In genomic region chr1:206470692-206471414, GRCh38 we compare ENCODE assay signal across 8 cellular contexts. TPM values are rescaled to one million over a fixed set of nuclear protein-coding genes. Genes with fewer than 3 reads are reported as not detected.
DNase-seq lines count a peak whose midpoint lies in the region; ATAC-seq and TF ChIP-seq lines count a peak whose summit lies in the region.

No MANE protein-coding gene starts in this region.

- intact Hi-C loops in body of pancreas (cut with DNase I) = no loop called here
- intact Hi-C loops in left colon (cut with DNase I, micrococcal nuclease) = no loop called here

- no peaks in the 10 kb centered on the region for H3K9me3 Mint-ChIP-seq in stimulated activated effector memory CD8-positive, alpha-beta T cell treated with anti-CD3 and anti-CD28 coated beads, Interleukin-12 subunit alpha, Interleukin-12 subunit beta, amount 100 ng/mL, for 72 hours

- no peak for TF ChIP-seq CTCF in body of pancreas (IDR thresholded peaks at IDR 0.05)

- in situ Hi-C loops in SK-MEL-5 (cut with HindIII; ENCODE audit: low pct_unique_long_range_greater_than_20kb, low sequenced_read_pairs) = no loop called here

- H3K27me3 ChIP-seq in body of pancreas = peaks cover 0 to 4% of the 10 kb centered on the region in 2 donors

- peaks cover 23% of the 10 kb centered on the region for H3K4me1 ChIP-seq in body of pancreas

- H3K4me3 ChIP-seq in body of pancreas = peak overlapping the region; percentile 24 to 33

- H3K27ac ChIP-seq in body of pancreas = peak overlapping the region in 3 of 4 donors; percentile 22 to 61 (median 57)

- peaks cover 0 to 4% of the 10 kb centered on the region in 2 donors for H3K36me3 ChIP-seq in body of pancreas (replicated peaks in 1 of 2; ENCODE audit: insufficient read depth in 1 of 2, low read depth in 2 of 2)

- peaks cover 29% of the 10 kb centered on the region for H3K36me3 Mint-ChIP-seq in stimulated activated effector memory CD8-positive, alpha-beta T cell treated with anti-CD3 and anti-CD28 coated beads, Interleukin-12 subunit alpha, Interleukin-12 subunit beta, amount 100 ng/mL, for 72 hours

- 1% methylated on average over 12 to 16 of the region's 18 CpGs for WGBS in body of pancreas, 2 donors

- H3K4me3 Mint-ChIP-seq in stimulated activated effector memory CD8-positive, alpha-beta T cell treated with anti-CD3 and anti-CD28 coated beads, Interleukin-12 subunit alpha, Interleukin-12 subunit beta, amount 100 ng/mL, for 72 hours = peak overlapping the region; percentile 78

- H3K9me3 ChIP-seq in body of pancreas = no peaks in the 10 kb centered on the region

- TF ChIP-seq POLR2A in body of pancreas (IDR thresholded peaks at IDR 0.05) = peak in 1 of 3 donors; percentile 0

- DNase-seq in activated T-cell treated with anti-CD3 and anti-CD28 coated beads for 24 hours (ENCODE audit: low read depth) (peak; percentile 26), activated T-cell treated with anti-CD3 and anti-CD28 coated beads for 4 hours (no peak), SK-MEL-5 (ENCODE audit: low read depth, low spot score) (peak; percentile 17), body of pancreas (peak; percentile 26 to 44 (median 34)), left colon (peak; percentile 45 to 46), superior temporal gyrus (ENCODE audit: extremely low spot score) (no peak)
- DNase-seq in stimulated activated effector memory CD8-positive, alpha-beta T cell treated with anti-CD3 and anti-CD28 coated beads, Interleukin-12 subunit alpha, Interleukin-12 subunit beta, amount 100 ng/mL, for 72 hours (ENCODE audit: low spot score in 2 of 2) = peak; percentile 25 to 79

- peak overlapping the region; percentile 74 for H3K27ac Mint-ChIP-seq in stimulated activated effector memory CD8-positive, alpha-beta T cell treated with anti-CD3 and anti-CD28 coated beads, Interleukin-12 subunit alpha, Interleukin-12 subunit beta, amount 100 ng/mL, for 72 hours

- ATAC-seq in HG03103 (IDR thresholded peaks at IDR 0.05; ENCODE audit: low read depth, unreplicated experiment) (peak; percentile 4), body of pancreas (peak; percentile 37), left colon (peak; percentile 56)
- ATAC-seq in stimulated activated effector memory CD8-positive, alpha-beta T cell treated with anti-CD3 and anti-CD28 coated beads, Interleukin-12 subunit alpha, Interleukin-12 subunit beta, amount 100 ng/mL, for 72 hours = peak; percentile 83

- H3K4me1 Mint-ChIP-seq in stimulated activated effector memory CD8-positive, alpha-beta T cell treated with anti-CD3 and anti-CD28 coated beads, Interleukin-12 subunit alpha, Interleukin-12 subunit beta, amount 100 ng/mL, for 72 hours = peaks cover 86% of the 10 kb centered on the region

RNA-seq across cellular contexts. Expression of gene IKBKE, which starts 0.6 kb away (rescaled TPM):
- total RNA-seq in SK-MEL-5 (2014; rRNA removed; shearing (Covaris generic)) = 6.5 and 6.8 TPM in 2 replicates
- 5.4 and 6.7 TPM in 2 replicates for polyA plus RNA-seq in SK-MEL-5 (2015; cell fraction: cytosol; rRNA removed)
- polyA plus RNA-seq in SK-MEL-5 (2015; cell fraction: nucleus; rRNA removed) = 10.7 and 25.3 TPM in 2 replicates
- total RNA-seq in body of pancreas (10 to 100 TPM in 1 of 2 donors, 1 to 10 TPM in 1; 5.4 to 10.2 TPM), left colon (10 to 100 TPM; 18.2 to 19.8 TPM)

RNA-seq across cellular contexts. Expression of gene RASSF5, which starts 36.5 kb away (rescaled TPM):
- 0.56 and 0.58 TPM in 2 replicates for total RNA-seq in SK-MEL-5 (2014; rRNA removed; shearing (Covaris generic))
- 1.6 and 4.1 TPM in 2 replicates for polyA plus RNA-seq in SK-MEL-5 (2015; cell fraction: cytosol; rRNA removed)
- 1.0 and 1.3 TPM in 2 replicates for polyA plus RNA-seq in SK-MEL-5 (2015; cell fraction: nucleus; rRNA removed)
- 10 to 100 TPM; 21.5 to 35.9 TPM for total RNA-seq in body of pancreas
- 1 to 10 TPM; 3.3 to 7.7 TPM for total RNA-seq in left colon

Comparison
In these comparisons a context has a peak if more than half of its experiments do, and no peak if none do; other contexts are left out.
1. DNase-seq: peak in activated T-cell treated with anti-CD3 and anti-CD28 coated beads for 24 hours (single experiment), SK-MEL-5 (single experiment), body of pancreas (4 of 4), left colon (2 of 2) and stimulated activated effector memory CD8-positive, alpha-beta T cell treated with anti-CD3 and anti-CD28 coated beads, Interleukin-12 subunit alpha, Interleukin-12 subunit beta, amount 100 ng/mL, for 72 hours (2 of 2); none in activated T-cell treated with anti-CD3 and anti-CD28 coated beads for 4 hours (single experiment) and superior temporal gyrus (single experiment).
2. ATAC-seq: peak in every context shown above with its lines; median percentile 83 in stimulated activated effector memory CD8-positive, alpha-beta T cell treated with anti-CD3 and anti-CD28 coated beads, Interleukin-12 subunit alpha, Interleukin-12 subunit beta, amount 100 ng/mL, for 72 hours; 56 in left colon; 37 in body of pancreas; 4 in HG03103.